8 cellular contexts compared by ENCODE assay signal in the genomic region with DNA sequence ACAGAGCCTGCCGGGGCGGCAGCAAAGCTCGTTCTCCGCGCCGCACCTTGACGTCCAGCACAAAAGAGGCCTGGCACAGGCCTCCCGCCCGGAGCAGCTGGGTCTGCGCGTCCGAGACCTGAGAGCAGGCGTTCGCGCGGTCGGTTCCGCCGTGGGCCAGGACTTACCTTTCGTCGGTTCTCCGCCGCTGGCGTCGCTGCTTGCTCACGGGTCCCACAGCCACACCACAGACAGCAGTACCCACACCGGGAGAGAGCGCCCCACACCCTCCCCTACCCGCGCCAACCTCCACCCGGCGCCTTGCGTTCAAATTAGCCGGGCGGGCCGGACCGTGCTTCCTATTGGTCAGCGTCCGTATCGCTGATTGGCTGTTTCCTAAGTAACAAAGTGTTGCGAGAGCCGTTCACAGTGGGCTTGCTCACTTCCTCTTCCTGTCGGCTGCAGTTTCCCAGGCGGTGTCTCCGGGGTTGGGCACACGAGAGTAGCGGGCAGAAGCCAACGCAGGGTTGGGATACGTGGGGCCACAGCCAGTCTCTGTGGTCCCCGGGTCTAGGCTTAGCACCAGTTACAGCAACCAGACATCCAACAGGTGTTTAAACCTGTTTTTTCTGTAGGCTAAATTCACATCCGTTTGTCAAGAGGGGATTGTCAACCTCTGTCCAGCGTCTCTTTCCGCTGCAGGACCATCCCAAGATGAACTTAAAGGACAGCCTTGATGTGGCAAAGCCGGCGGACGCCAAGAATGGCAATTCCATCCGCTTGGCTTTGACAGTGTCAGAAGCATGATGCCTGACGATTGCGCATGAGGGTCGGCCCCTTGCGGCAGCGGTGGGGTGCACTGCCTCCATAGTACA. TPM values are rescaled to one million over a fixed set of nuclear protein-coding genes. Genes with fewer than 3 reads are reported as not detected.
DNase-seq lines count a peak whose midpoint lies in the region; TF ChIP-seq lines count a peak whose summit lies in the region.

A gene (minus strand): TSS at position 313 of the 854 bp plus-strand sequence. CDS start 11,429 bp downstream, outside the sequence.

- peaks cover 13% of the 10 kb centered on the region for H3K4me1 ChIP-seq in suprapubic skin

- H3K36me3 ChIP-seq in GM06990 (ENCODE audit: control insufficient read depth, insufficient read depth, low read length) (no peaks in the 10 kb centered on the region), SK-N-MC (ENCODE audit: insufficient read depth, low read length) (peaks cover 37% of the 10 kb centered on the region), suprapubic skin (no peaks in the 10 kb centered on the region)

- H3K27ac Mint-ChIP-seq in activated naive CD4-positive, alpha-beta T cell treated with anti-CD3 and anti-CD28 coated beads for 36 hours, result peak within 1 kb of the TSS; percentile 74

- H3K27me3 ChIP-seq in GM06990 (replicated peaks; ENCODE audit: control insufficient read depth, insufficient read depth, low read length), result no peaks in the 10 kb centered on the region
- H3K27me3 ChIP-seq in suprapubic skin, result no peaks in the 10 kb centered on the region

- TF ChIP-seq EP300 in suprapubic skin (IDR thresholded peaks at IDR 0.05), result no peak

- peaks cover 18% of the 10 kb centered on the region for H3K36me3 Mint-ChIP-seq in activated naive CD4-positive, alpha-beta T cell treated with anti-CD3 and anti-CD28 coated beads for 36 hours (ENCODE audit: low read depth)

- CTCF ChIA-PET in activated naive CD4-positive, alpha-beta T cell treated with anti-CD3 and anti-CD28 coated beads for 36 hours (lab: Charles Lee), result interaction anchor here (1.3 to 1.4 kb wide), 2 partner anchors 38 to 74 kb away, joined by 3 to 4 read pairs; no protein-coding TSS in a partner anchor

- peak within 1 kb of the TSS; percentile 94 for H3K9ac ChIP-seq in SK-N-MC (ENCODE audit: insufficient read length)

- H3K9me3 Mint-ChIP-seq in activated naive CD4-positive, alpha-beta T cell treated with anti-CD3 and anti-CD28 coated beads for 36 hours, result no peaks in the 10 kb centered on the region

- no peak for TF ChIP-seq POLR2A in suprapubic skin (IDR thresholded peaks at IDR 0.05)

- TF ChIP-seq CTCF in GM06990 (IDR thresholded peaks at IDR 0.05; ENCODE audit: insufficient read depth, low read length, poor library complexity, severe bottlenecking), result no peak
- TF ChIP-seq CTCF in HFF-Myc (IDR thresholded peaks at IDR 0.05; ENCODE audit: low read depth, low read length, missing control alignments), result no peak
- TF ChIP-seq CTCF in suprapubic skin (IDR thresholded peaks at IDR 0.05), result no peak

- peak within 1 kb of the TSS; percentile 83 for H3K27ac ChIP-seq in SK-N-MC
- no peak within 1 kb of the TSS for H3K27ac ChIP-seq in suprapubic skin

- intact Hi-C loops in activated naive CD4-positive, alpha-beta T cell treated with anti-CD3 and anti-CD28 coated beads for 36 hours (cut with micrococcal nuclease), result loop anchor here (1.0 kb wide), 7 partner anchors 21 to 172 kb away; a partner anchor contains a TSS

- H3K4me3 ChIP-seq in GM06990 (replicated peaks; ENCODE audit: low read depth, low read length), result peak within 1 kb of the TSS; percentile 65
- peak within 1 kb of the TSS; percentile 88 for H3K4me3 ChIP-seq in HFF-Myc (replicated peaks; ENCODE audit: low read depth, low read length)
- H3K4me3 ChIP-seq in SK-N-MC, result peak within 1 kb of the TSS; percentile 91
- H3K4me3 ChIP-seq in suprapubic skin, result peak within 1 kb of the TSS; percentile 74

- H3K9me3 ChIP-seq in SK-N-MC (ENCODE audit: low read depth, low read length), result no peaks in the 10 kb centered on the region
- no peaks in the 10 kb centered on the region for H3K9me3 ChIP-seq in suprapubic skin

- DNase-seq in GM06990 (ENCODE audit: extremely low read depth, insufficient read length) (peak; percentile 91), HFF-Myc (ENCODE audit: extremely low read depth, low read depth) (peak; percentile 92), NCI-H1048 (lab: John Stamatoyannopoulos, UW) (peak; percentile 89), SK-N-MC (ENCODE audit: low read depth, low spot score) (peak; percentile 90), germinal center (ENCODE audit: low spot score) (peak; percentile 99), nucleus accumbens (lab: John Stamatoyannopoulos, UW) (peak in 54 of 56 donors; percentile 48 to 93 (median 76)), suprapubic skin (ENCODE audit: low spot score in 2 of 2) (peak; percentile 91 to 95)
- DNase-seq in activated naive CD4-positive, alpha-beta T cell treated with anti-CD3 and anti-CD28 coated beads for 36 hours, result peak; percentile 97

- peak within 1 kb of the TSS; percentile 84 for H3K4me3 Mint-ChIP-seq in activated naive CD4-positive, alpha-beta T cell treated with anti-CD3 and anti-CD28 coated beads for 36 hours

- peaks cover 5% of the 10 kb centered on the region for H3K27me3 Mint-ChIP-seq in activated naive CD4-positive, alpha-beta T cell treated with anti-CD3 and anti-CD28 coated beads for 36 hours (ENCODE audit: low read depth)

- H3K4me1 Mint-ChIP-seq in activated naive CD4-positive, alpha-beta T cell treated with anti-CD3 and anti-CD28 coated beads for 36 hours (ENCODE audit: low read depth), result peaks cover 7% of the 10 kb centered on the region

- 16% methylated on average over 9 of the region's 62 CpGs for WGBS in suprapubic skin

RNA-seq across cellular contexts. Expression of the gene that starts here (rescaled TPM):
- 10 to 100 TPM; 54.9 to 55.4 TPM for total RNA-seq in activated naive CD4-positive, alpha-beta T cell treated with anti-CD3 and anti-CD28 coated beads for 36 hours
- 1 to 10 TPM; 2.0 to 4.0 (median 2.8) TPM for total RNA-seq in suprapubic skin

Comparison
In these comparisons a context has a peak if more than half of its experiments do, and no peak if none do; other contexts are left out.
1. RNA of the gene that starts here (total RNA-seq): 54.9 to 55.4 TPM in activated naive CD4-positive, alpha-beta T cell treated with anti-CD3 and anti-CD28 coated beads for 36 hours; 2.0 to 4.0 TPM in suprapubic skin; every median in the first group is over 10 times any median in the second.
2. Peak in every context shown above with its lines, with median percentiles within 50 percentile points of each other: DNase-seq and H3K4me3 ChIP-seq.